In genomic region chr11:15547685-15548084, GRCh38 we compare ENCODE assay signal across 29 cellular contexts.
"Had no signal": no experiment of that assay in that cellular context is flagged by ENCODE, and none has a peak within 500 bp of the region (broad histone marks: within the 10 kb centered on the region; RNA-seq: fewer than 3 reads in every experiment).

No MANE protein-coding gene starts in this region.

- H3K4me3 ChIP-seq: ascending aorta, body of pancreas, SK-N-MC had no signal

- H3K4me1 ChIP-seq: ascending aorta, body of pancreas had no signal

- FAIRE-seq: bronchial epithelial cell, TTC549 had no signal

- H3K4me1 Mint-ChIP-seq: activated CD4-positive, alpha-beta T cell treated with anti-CD3 and anti-CD28 coated beads for 36 hours; activated naive CD8-positive, alpha-beta T cell treated with anti-CD3 and anti-CD28 coated beads, Interleukin-2, amount 50 U/mL, for 24 hours; T-cell had no signal

- H3K27ac ChIP-seq: ascending aorta, body of pancreas, SK-N-MC, VCaP had no signal

- H3K9me3 Mint-ChIP-seq: activated naive CD8-positive, alpha-beta T cell treated with anti-CD3 and anti-CD28 coated beads, Interleukin-2, amount 50 U/mL, for 24 hours; activated T-helper 1 cell treated with anti-CD3 and anti-CD28 coated beads, Interleukin-12 subunit alpha, Interleukin-12 subunit beta, Interleukin-2, Interleukin-4 antibody, amounts not matched to agents 30 ng/mL and 10 ng/mL and 1 ng/mL, durations not matched to agents 14 hours and 24 hours and 36 hours had no signal

- DNase-seq: activated CD4-positive, alpha-beta T cell treated with anti-CD3 and anti-CD28 coated beads for 36 hours; activated CD4-positive, alpha-beta T cell treated with anti-CD3 and anti-CD28 coated beads, Interleukin-2, amount 50 U/mL, for 4 hours; activated CD8-positive, alpha-beta memory T cell treated with anti-CD3 and anti-CD28 coated beads, Interleukin-2, amount 50 U/mL, for 48 hours; activated CD8-positive, alpha-beta T cell treated with anti-CD3 and anti-CD28 coated beads, Interleukin-2, amount 10 ng/mL, durations not matched to agents 7 days and 5 days; activated effector memory CD4-positive, alpha-beta T cell treated with Interleukin-2 at 50 U/mL for 16 hours; activated naive CD4-positive, alpha-beta T cell; activated naive CD8-positive, alpha-beta T cell treated with anti-CD3 and anti-CD28 coated beads, Interleukin-2, amount 50 U/mL, for 24 hours; activated T-cell treated with anti-CD3 and anti-CD28 coated beads, Interleukin-2, amount 50 U/mL, for 1 hour; amniotic stem cell; body of pancreas; central memory CD4-positive, alpha-beta T cell; KG1; NCI-H1048; NCI-H146; NCI-H187 treated with DMSO at 0.1 percent for 48 hours; NCI-H2081 treated with DMSO at 0.1 percent for 48 hours; NCI-H446; NCI-H524; SIG-M5; T-cell; T-helper 2 cell; T1000 had no signal

- H3K4me3 Mint-ChIP-seq: activated CD4-positive, alpha-beta T cell treated with anti-CD3 and anti-CD28 coated beads for 36 hours; activated CD8-positive, alpha-beta T cell treated with anti-CD3 and anti-CD28 coated beads, Interleukin-2, amount 10 ng/mL, durations not matched to agents 7 days and 5 days; activated naive CD8-positive, alpha-beta T cell treated with anti-CD3 and anti-CD28 coated beads, Interleukin-2, amount 50 U/mL, for 24 hours; activated T-helper 1 cell treated with anti-CD3 and anti-CD28 coated beads, Interleukin-12 subunit alpha, Interleukin-12 subunit beta, Interleukin-2, Interleukin-4 antibody, amounts not matched to agents 30 ng/mL and 10 ng/mL and 1 ng/mL, durations not matched to agents 14 hours and 24 hours and 36 hours; T-cell had no signal

- ATAC-seq: activated CD4-positive, alpha-beta T cell treated with anti-CD3 and anti-CD28 coated beads for 36 hours; activated CD8-positive, alpha-beta T cell treated with anti-CD3 and anti-CD28 coated beads, Interleukin-2, amount 10 ng/mL, durations not matched to agents 7 days and 5 days; activated naive CD4-positive, alpha-beta T cell treated with anti-CD3 and anti-CD28 coated beads, Interleukin-2, amount 50 U/mL, for 72 hours; activated naive CD8-positive, alpha-beta T cell treated with anti-CD3 and anti-CD28 coated beads, Interleukin-2, amount 50 U/mL, for 24 hours; body of pancreas; T-cell had no signal

- H3K9me3 ChIP-seq: ascending aorta, body of pancreas had no signal

- H3K27me3 ChIP-seq: ascending aorta, body of pancreas had no signal

- H3K36me3 Mint-ChIP-seq: activated naive CD4-positive, alpha-beta T cell treated with anti-CD3 and anti-CD28 coated beads, Interleukin-2, amount 50 U/mL, for 72 hours; T-cell had no signal

- H3K27ac Mint-ChIP-seq: activated CD4-positive, alpha-beta T cell treated with anti-CD3 and anti-CD28 coated beads for 36 hours; activated CD8-positive, alpha-beta T cell treated with anti-CD3 and anti-CD28 coated beads, Interleukin-2, amount 10 ng/mL, durations not matched to agents 7 days and 5 days; activated naive CD4-positive, alpha-beta T cell treated with anti-CD3 and anti-CD28 coated beads, Interleukin-2, amount 50 U/mL, for 72 hours; activated naive CD8-positive, alpha-beta T cell treated with anti-CD3 and anti-CD28 coated beads, Interleukin-2, amount 50 U/mL, for 24 hours; activated T-helper 1 cell treated with anti-CD3 and anti-CD28 coated beads, Interleukin-12 subunit alpha, Interleukin-12 subunit beta, Interleukin-2, Interleukin-4 antibody, amounts not matched to agents 30 ng/mL and 10 ng/mL and 1 ng/mL, durations not matched to agents 14 hours and 24 hours and 36 hours; T-cell had no signal

- H3K36me3 ChIP-seq: ascending aorta had no signal

- H3K27me3 Mint-ChIP-seq: activated CD4-positive, alpha-beta T cell treated with anti-CD3 and anti-CD28 coated beads for 36 hours; activated naive CD8-positive, alpha-beta T cell treated with anti-CD3 and anti-CD28 coated beads, Interleukin-2, amount 50 U/mL, for 24 hours had no signal
